Comparison of ENCODE assay signal across 17 cellular contexts in the genomic region with DNA sequence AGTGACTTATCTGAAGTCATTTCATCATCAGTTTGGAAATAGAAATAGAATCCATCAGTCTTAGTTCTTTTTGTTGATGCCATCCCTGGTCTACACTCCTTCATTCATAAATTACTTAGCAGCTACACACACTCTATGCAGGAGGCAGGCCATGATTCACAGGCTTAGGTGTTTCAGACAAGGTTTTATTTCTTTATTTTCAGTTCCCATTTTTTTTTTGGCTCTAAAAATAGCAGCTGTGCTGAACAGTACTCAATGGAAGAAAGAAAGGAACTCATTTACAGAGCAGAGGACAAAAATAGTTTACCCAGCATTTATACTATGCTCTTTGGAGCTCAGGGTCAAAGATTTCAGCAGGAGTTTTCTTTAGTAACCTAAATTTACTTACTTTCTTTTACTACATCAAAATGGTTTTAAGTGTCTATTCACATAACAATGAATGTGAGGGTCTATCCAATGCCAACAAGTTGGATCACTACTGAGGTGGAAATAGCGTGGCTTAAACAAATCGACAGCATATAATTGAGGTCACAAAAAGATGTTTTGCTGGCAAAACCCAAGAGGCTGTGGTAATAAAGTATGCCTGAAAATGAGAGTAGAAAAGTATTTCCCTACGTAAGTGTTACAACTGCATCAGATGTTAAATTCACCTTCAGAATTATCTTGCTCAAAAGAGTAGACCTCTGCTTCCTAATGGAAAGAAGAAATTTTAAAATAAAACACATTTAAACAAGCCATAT. TPM values are rescaled to one million over a fixed set of nuclear protein-coding genes. Genes with fewer than 3 reads are reported as not detected.
DNase-seq lines count a peak whose midpoint lies in the region; ATAC-seq, FAIRE-seq and TF ChIP-seq lines count a peak whose summit lies in the region.
"Had no signal": no experiment of that assay in that cellular context is flagged by ENCODE, and none has a peak within 500 bp of the region (broad histone marks: within the 10 kb centered on the region; RNA-seq: fewer than 3 reads in every experiment).

No MANE protein-coding gene starts in this region.

- in situ Hi-C loops in GM12878 (cut with MboI): no loop called here

- intact Hi-C loops in GM12878 (cut with micrococcal nuclease; ENCODE audit: unreplicated experiment): no loop called here

- H4K20me1 ChIP-seq in GM12878 (ENCODE audit: control insufficient read depth, insufficient read depth): no peaks in the 10 kb centered on the region

- no peaks in the 10 kb centered on the region for H3K79me2 ChIP-seq in GM12878 (ENCODE audit: control insufficient read depth, insufficient read depth, low read length)

- TF ChIP-seq RAD21 in GM12878 (IDR thresholded peaks at IDR 0.05; ENCODE audit: insufficient read depth, low read depth, low read length): no peak

- no peaks in the 10 kb centered on the region for H3K27me3 ChIP-seq in GM12878 (replicated peaks in 1 of 2; ENCODE audit: control insufficient read depth in 2 of 2, insufficient read depth in 2 of 2, low read length in 1 of 2)

- no peaks in the 10 kb centered on the region for H3K36me3 ChIP-seq in GM12878 (ENCODE audit: control insufficient read depth in 2 of 2, insufficient read depth in 2 of 2, low read length in 1 of 2)

- no peak for TF ChIP-seq POLR2A in GM12878 (IDR thresholded peaks at IDR 0.05; ENCODE audit: low read depth, low read length)

- POLR2A ChIA-PET in GM12878 (lab: Charles Lee): interaction anchor here (0.6 to 0.7 kb wide), 2 partner anchors 18 to 196 kb away, joined by 3 to 6 read pairs; no protein-coding TSS in a partner anchor

- CTCF ChIA-PET in GM12878 (lab: Yijun Ruan, JAX): no interaction called here

- no peak overlapping the region for H3K9ac ChIP-seq in GM12878 (ENCODE audit: control insufficient read depth, insufficient read depth, low read length)
- H3K9ac ChIP-seq: KMS-11 had no signal

- no peak for FAIRE-seq in GM12878 (lab: Jason Lieb, UNC)
- FAIRE-seq: TTC549 had no signal

- 0 out of 2 replicates have a peak, but pooled peaks cover 2% of the 10 kb centered on the region for H3K4me1 ChIP-seq in GM12878 (ENCODE audit: control insufficient read depth, insufficient read depth, low read length)
- H3K4me1 ChIP-seq: Caco-2 had no signal

- no peak overlapping the region; the same call in 1 of the 2 replicates for H3K4me3 ChIP-seq in GM12878

- H3K4me2 ChIP-seq in GM12878 (ENCODE audit: control insufficient read depth, insufficient read depth): no peak overlapping the region
- H3K4me2 ChIP-seq: KMS-11 had no signal

- WGBS in GM12878 (ENCODE audit: insufficient coverage, insufficient replicate concordance, low lambda C conversion rate, missing lambda C conversion rate): 3% methylated on average over 3 of the region's 3 CpGs

- no TSS peak for BruUV-seq in GM12878 (replicated peaks; lab: Mats Ljungman, UMichigan)

- no peaks in the 10 kb centered on the region; the same call in 2 of the 3 replicates for H3K9me3 ChIP-seq in GM12878 (replicated peaks; ENCODE audit: control insufficient read depth, insufficient read depth, low read length)
- H3K9me3 ChIP-seq: Caco-2 had no signal

- RAD21 ChIA-PET in GM12878 (lab: Charles Lee; ENCODE audit: unreplicated experiment): interaction anchor here (0.9 to 1.2 kb wide), 2 partner anchors 9 to 312 kb away, joined by 3 to 4 read pairs; partner anchors contain the start of gene KRTAP21-3

- 0 out of 4 replicates have a peak, but pooled peaks of 1 of the 2 experiments have one; percentile 6 for TF ChIP-seq EP300 in GM12878 (IDR thresholded peaks at IDR 0.05; ENCODE audit: borderline replicate concordance in 1 of 2, control insufficient read depth in 1 of 2, low read depth in 2 of 2, low read length in 2 of 2)

- no peak for TF ChIP-seq CTCF in GM12878 (IDR thresholded peaks at IDR 0.05 in 2 of 3, conservative IDR thresholded peaks at IDR 0.05 in 1 of 3; ENCODE audit: control insufficient read depth in 2 of 3, extremely low read depth in 1 of 3, insufficient read depth in 1 of 3, low read depth in 3 of 3, low read length in 3 of 3)

- DNase-seq in GM12878 (ENCODE audit: low read depth, low spot score) (peak; percentile 48), retina (no peak), HPDE6-E6E7 (ENCODE audit: extremely low spot score) (no peak)
- no peak for DNase-seq in stimulated activated naive CD4-positive, alpha-beta T cell treated with Interleukin-2 at 50 U/mL for 16 hours (lab: John Stamatoyannopoulos, UW)
- DNase-seq: activated CD8-positive, alpha-beta memory T cell treated with anti-CD3 and anti-CD28 coated beads, Interleukin-2, amount 10 ng/mL, durations not matched to agents 7 days and 5 days; activated naive CD8-positive, alpha-beta T cell treated with anti-CD3 and anti-CD28 coated beads, Interleukin-2, amount 50 U/mL, for 24 hours; Caco-2; cortex of kidney; NCI-H2171; stimulated activated CD4-positive, alpha-beta T cell treated with anti-CD3 and anti-CD28 coated beads, Interleukin-4, amount 100 ng/mL, for 24 hours had no signal

- H3K27ac ChIP-seq in GM12878 (ENCODE audit: control insufficient read depth, insufficient read depth): peak overlapping the region; percentile 26; the same call in 1 of the 2 replicates
- H3K27ac ChIP-seq: KMS-11 had no signal

- no peak overlapping the region for H2AFZ ChIP-seq in GM12878 (ENCODE audit: control insufficient read depth, low read depth, low read length)

- SMC1A ChIA-PET in GM12878 (lab: Charles Lee; ENCODE audit: uncharacterized antibody, unreplicated experiment): interaction anchor here (0.6 to 1.1 kb wide), 3 partner anchors 12 to 301 kb away, joined by 3 to 5 read pairs (median 3); no protein-coding TSS in a partner anchor

- ATAC-seq in GM18868 (IDR thresholded peaks at IDR 0.05; ENCODE audit: unreplicated experiment) (peak; percentile 89), GM21528 (IDR thresholded peaks at IDR 0.05; ENCODE audit: low FRiP score, unreplicated experiment) (peak; percentile 83), HG03095 (IDR thresholded peaks at IDR 0.05; ENCODE audit: unreplicated experiment) (peak; percentile 95), GM12878 (peak; percentile 86)
- ATAC-seq: activated CD8-positive, alpha-beta memory T cell treated with anti-CD3 and anti-CD28 coated beads, Interleukin-2, amount 10 ng/mL, durations not matched to agents 7 days and 5 days; activated naive CD8-positive, alpha-beta T cell treated with anti-CD3 and anti-CD28 coated beads, Interleukin-2, amount 50 U/mL, for 24 hours; Panc1 had no signal

TF ChIP-seq in GM12878, 131 proteins besides CTCF, POLR2A, EP300 and RAD21:
- TF ChIP-seq SUPT20H (IDR thresholded peaks at IDR 0.05; ENCODE audit: borderline replicate concordance, control insufficient read depth, low read depth, low read length) (no peak), MEF2A (IDR thresholded peaks at IDR 0.05; ENCODE audit: insufficient read depth, low read depth, low read length) (peak; percentile 90), IKZF2 (IDR thresholded peaks at IDR 0.05) (0 out of 4 replicates have a peak, but pooled peaks have one; percentile 18 to 25), MEF2B (IDR thresholded peaks at IDR 0.05; ENCODE audit: partially characterized antibody, poor library complexity, severe bottlenecking) (peak; percentile 72), ZNF384 (IDR thresholded peaks at IDR 0.05; ENCODE audit: borderline replicate concordance, low read depth, low read length) (peak; percentile 59; the same call in 1 of the 2 replicates), KLF5 (IDR thresholded peaks at IDR 0.05; ENCODE audit: partially characterized antibody) (no peak), SPI1 (IDR thresholded peaks at IDR 0.05; ENCODE audit: borderline replicate concordance, insufficient read depth, low read depth, low read length) (peak; percentile 82)

RNA-seq across cellular contexts. Expression of gene KRTAP19-8, which starts 7.7 kb away (rescaled TPM):
- total RNA-seq in GM12878 (2013; cell fraction: nucleolus; rRNA removed): not detected in 2 replicates
- total RNA-seq in GM12878 (2014; rRNA removed): not detected in 2 replicates
- total RNA-seq in GM12878 (2014; rRNA removed; fragmentation: Illumina TruSeq; extraction: Trizol): not detected in 2 replicates
- not detected in 2 replicates for total RNA-seq in GM12878 (2021)
- not detected for polyA plus RNA-seq in GM12878 (2011; ENCODE audit: low read depth)
- polyA plus RNA-seq in GM12878 (2011; rRNA removed): not detected in 2 replicates
- not detected in 2 replicates for polyA plus RNA-seq in GM12878 (2011; cell fraction: cytosol; rRNA removed)
- polyA plus RNA-seq in GM12878 (2011; cell fraction: nucleus; rRNA removed): not detected in 2 replicates
- not detected in 2 replicates for polyA plus RNA-seq in GM12878 (2012)
- not detected in 2 replicates for polyA plus RNA-seq in GM12878 (2014; fragmentation: Illumina TruSeq; extraction: Trizol)
- not detected for polyA plus RNA-seq in GM12878 (2014; fragmentation: Nextera tagmentation; extraction: Ambion mirVana)
- polyA plus RNA-seq in GM12878 (2014; rRNA removed): not detected in 2 replicates
- not detected for polyA plus RNA-seq in GM12878 (2016; fragmentation: Nextera tagmentation; extraction: Ambion mirVana)
- polyA minus RNA-seq in GM12878 (2011; rRNA and poly(A)+ RNA removed): not detected in 2 replicates
- polyA minus RNA-seq in GM12878 (2011; cell fraction: cytosol; rRNA and poly(A)+ RNA removed): not detected in 2 replicates
- not detected in 2 replicates for polyA minus RNA-seq in GM12878 (2011; cell fraction: nucleus; rRNA and poly(A)+ RNA removed)
- total RNA-seq: activated CD8-positive, alpha-beta memory T cell treated with anti-CD3 and anti-CD28 coated beads, Interleukin-2, amount 10 ng/mL, durations not matched to agents 7 days and 5 days; Caco-2; renal cortical epithelial cell had no signal
